In the genomic region with DNA sequence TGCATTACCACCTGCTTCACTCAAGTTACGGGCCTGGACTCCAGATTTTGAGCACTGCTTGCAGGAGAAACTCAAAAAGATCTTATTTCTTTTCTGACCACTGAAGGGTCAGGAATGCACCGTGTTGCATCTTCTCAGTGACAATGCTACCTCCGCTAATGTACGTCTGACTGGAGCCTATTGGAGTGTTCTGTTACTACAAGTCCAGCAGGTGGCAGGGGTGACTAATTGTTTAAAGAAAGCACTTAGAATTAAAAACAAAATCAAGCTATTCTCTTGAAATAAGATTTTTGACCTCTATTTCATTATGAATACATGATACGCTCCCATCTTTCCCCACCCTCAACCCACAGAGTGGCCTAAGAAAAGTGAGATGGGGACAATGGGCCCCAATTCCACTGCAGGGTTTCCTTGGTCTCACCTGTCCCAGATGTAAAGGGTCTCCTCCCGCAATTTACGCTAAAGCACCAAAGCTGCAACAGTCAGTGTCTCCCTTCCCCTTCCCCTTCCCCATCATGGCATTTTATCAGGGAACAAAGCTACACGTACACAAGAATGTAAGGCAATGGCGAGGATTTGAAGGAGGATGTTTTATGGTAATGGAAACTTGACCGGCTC, we compare ENCODE assay signal across 9 cellular contexts. TPM values are rescaled to one million over a fixed set of nuclear protein-coding genes. Genes with fewer than 3 reads are reported as not detected.
DNase-seq lines count a peak whose midpoint lies in the region; ATAC-seq, FAIRE-seq and TF ChIP-seq lines count a peak whose summit lies in the region.
"Had no signal": no experiment of that assay in that cellular context is flagged by ENCODE, and none has a peak within 500 bp of the region (broad histone marks: within the 10 kb centered on the region; RNA-seq: fewer than 3 reads in every experiment).

No MANE protein-coding gene starts in this region.

- no peaks in the 10 kb centered on the region for H3K4me1 ChIP-seq in ovary (ENCODE audit: insufficient read depth)

- H3K4me3 Mint-ChIP-seq in effector memory CD8-positive, alpha-beta T cell = no peak overlapping the region

- no peak overlapping the region for H3K27ac ChIP-seq in ovary
- H3K27ac ChIP-seq: neutrophil had no signal

- no peak overlapping the region for H3K27ac Mint-ChIP-seq in effector memory CD8-positive, alpha-beta T cell

- no peaks in the 10 kb centered on the region for H3K27me3 ChIP-seq in ovary

- H3K27me3 Mint-ChIP-seq in effector memory CD8-positive, alpha-beta T cell = no peaks in the 10 kb centered on the region

- H3K9me3 Mint-ChIP-seq in effector memory CD8-positive, alpha-beta T cell = no peaks in the 10 kb centered on the region

- peak; percentile 76 for TF ChIP-seq CTCF in epithelial cell of esophagus (IDR thresholded peaks at IDR 0.05; ENCODE audit: insufficient read depth, low read depth, low read length, missing control alignments)
- peak in 2 of 3 donors; percentile 40 to 57 for TF ChIP-seq CTCF in ovary (IDR thresholded peaks at IDR 0.05)

- TF ChIP-seq EP300 in ovary (IDR thresholded peaks at IDR 0.05) = no peak

- in situ Hi-C loops in KBM-7 (cut with MboI; ENCODE audit: low pct_unique_long_range_greater_than_20kb, low sequenced_read_pairs) = loop anchor here (25.0 kb wide), 2 partner anchors 274 to 1049 kb away; no protein-coding TSS in a partner anchor

- H3K9me3 ChIP-seq in ovary = no peaks in the 10 kb centered on the region
- H3K9me3 ChIP-seq: neutrophil had no signal

- DNase-seq in KBM-7 (peak; percentile 38), OCI-M1 (lab: John Stamatoyannopoulos, UW) (peak; percentile 51), epithelial cell of esophagus (ENCODE audit: low read depth) (peak; percentile 76), ovary (peak in 1 of 5 donors; percentile 44)
- DNase-seq in NK-92 treated with Interleukin-12 subunit alpha and Interleukin-12 subunit beta, amount 100 ng/mL, for 24 hours (lab: John Stamatoyannopoulos, UW) = no peak
- no peak for DNase-seq in effector memory CD8-positive, alpha-beta T cell

- 35 to 40% (median 35%) methylated on average over 10 of the region's 10 CpGs for WGBS in ovary, 3 donors

- peaks cover 9 to 16% of the 10 kb centered on the region in 2 donors for H3K4me1 Mint-ChIP-seq in effector memory CD8-positive, alpha-beta T cell (ENCODE audit: low read depth in 2 of 2)

- intact Hi-C loops in ovary (cut with DNase I) = no loop called here

- no peak for TF ChIP-seq POLR2A in ovary (IDR thresholded peaks at IDR 0.05)

- H3K36me3 Mint-ChIP-seq in effector memory CD8-positive, alpha-beta T cell (ENCODE audit: insufficient read depth) = no peaks in the 10 kb centered on the region

- H3K36me3 ChIP-seq in ovary = no peaks in the 10 kb centered on the region
- H3K36me3 ChIP-seq: neutrophil had no signal

- H3K4me3 ChIP-seq in epithelial cell of esophagus (ENCODE audit: low read length) (no peak overlapping the region), ovary (no peak overlapping the region)

- no peak for ATAC-seq in GM18909 (IDR thresholded peaks at IDR 0.05; ENCODE audit: poor library complexity, unreplicated experiment)
- ATAC-seq in effector memory CD8-positive, alpha-beta T cell (replicated peaks) = no peak

- FAIRE-seq in G401.6 (lab: Jason Lieb, UNC) = peak; percentile 67

RNA-seq across cellular contexts. Expression of gene TBPL2, which starts 2.2 kb away (rescaled TPM):
- total RNA-seq in ovary = not detected
- under 1 TPM in 1 of 2 donors, not detected in 1; 0.05 TPM for polyA plus RNA-seq in ovary

RNA-seq across cellular contexts. Expression of gene ATG14, which starts 26.5 kb away (rescaled TPM):
- total RNA-seq in ovary = 10 to 100 TPM in 6 of 7 donors, 1 to 10 TPM in 1; 9.5 to 15.6 (median 12.1) TPM
- 10 to 100 TPM; 10.4 to 22.5 TPM for polyA plus RNA-seq in ovary

Comparison
In these comparisons a context has a peak if more than half of its experiments do, and no peak if none do; other contexts are left out.
1. DNase-seq: peak in KBM-7 (single experiment), OCI-M1 (single experiment) and epithelial cell of esophagus (single experiment); none in NK-92 treated with Interleukin-12 subunit alpha and Interleukin-12 subunit beta, amount 100 ng/mL, for 24 hours (single experiment) and effector memory CD8-positive, alpha-beta T cell (0 of 3).